8 cellular contexts compared by ENCODE assay signal in the genomic region with DNA sequence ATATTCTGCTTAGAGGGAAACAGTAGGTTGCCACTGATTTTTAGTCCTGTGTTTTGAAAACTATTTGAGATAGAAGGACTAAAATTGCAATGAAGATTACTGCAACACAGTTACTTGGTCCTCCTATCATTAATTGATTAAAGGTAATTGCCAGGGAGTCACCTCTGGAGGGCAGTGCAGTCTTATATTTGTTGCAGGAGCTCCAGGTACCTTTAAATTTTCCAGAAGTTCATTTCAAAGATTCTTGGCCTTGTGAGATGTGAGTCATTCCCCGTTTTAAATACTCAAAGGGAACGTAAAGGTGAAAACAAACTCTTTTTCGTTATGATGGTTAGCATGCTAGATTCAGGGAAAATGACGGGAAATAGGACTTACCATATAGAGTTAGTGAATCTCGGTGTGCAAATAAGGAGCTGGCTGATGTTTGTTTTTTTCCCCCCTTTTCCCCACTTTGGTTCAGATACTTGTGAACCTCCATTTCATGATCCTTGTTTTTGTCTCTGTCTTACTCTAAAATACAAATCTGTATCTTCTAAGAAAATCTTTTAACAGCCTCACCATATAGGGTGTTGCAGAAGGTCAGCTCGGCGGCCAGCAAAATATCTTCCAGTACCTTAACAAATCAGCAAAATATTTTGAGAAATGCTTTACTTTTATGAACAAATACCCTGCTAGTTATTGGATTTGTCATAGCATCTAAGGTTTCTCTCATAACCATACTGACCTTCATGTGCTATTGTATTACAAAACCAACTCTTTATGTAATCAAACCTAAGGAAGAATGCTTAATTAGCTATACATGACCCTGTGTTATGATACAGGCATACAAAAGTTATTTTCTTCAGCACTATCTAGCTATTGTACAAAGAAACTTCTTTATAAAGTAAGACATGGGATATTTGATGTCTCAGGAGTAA.
A peak's percentile ranks its signal among the peaks of the same experiment; 100 is the strongest.
DNase-seq lines count a peak whose midpoint lies in the region; ATAC-seq and TF ChIP-seq lines count a peak whose summit lies in the region.

No MANE protein-coding gene starts in this region.

- ATAC-seq in GM18511 (IDR thresholded peaks at IDR 0.05; ENCODE audit: unreplicated experiment) (peak; percentile 70), HG03135 (IDR thresholded peaks at IDR 0.05; ENCODE audit: unreplicated experiment) (peak; percentile 56)

- TF ChIP-seq POLR2A in spleen (IDR thresholded peaks at IDR 0.05), result no peak

- H3K36me3 ChIP-seq in spleen, result no peaks in the 10 kb centered on the region

- no peak overlapping the region for H3K4me3 ChIP-seq in spleen

- no peaks in the 10 kb centered on the region for H3K9me3 ChIP-seq in spleen

- H3K27me3 ChIP-seq in spleen (replicated peaks in 1 of 7), result no peaks in the 10 kb centered on the region

- TF ChIP-seq CTCF in spleen (IDR thresholded peaks at IDR 0.05 in 8 of 11, conservative IDR thresholded peaks at IDR 0.05 in 3 of 11), result peak; percentile 15 to 65 (median 50)

- intact Hi-C loops in spleen (cut with DNase I; ENCODE audit: low total_unique reads), result loop anchor here (10.0 kb wide), 1 partner anchor 312 kb away; no protein-coding TSS in a partner anchor

- WGBS in spleen, 5 donors, result 55 to 78% (median 67%) methylated on average over 7 of the region's 7 CpGs

- peaks cover 5 to 58% (median 20%) of the 10 kb centered on the region in 6 donors for H3K4me1 ChIP-seq in spleen

- DNase-seq in AML-193 (lab: John Stamatoyannopoulos, UW) (peak; percentile 15 to 52), NCI-H2227 treated with DMSO at 0.1 percent for 48 hours (lab: John Stamatoyannopoulos, UW) (peak; percentile 54), astrocyte of the hippocampus (ENCODE audit: low read depth, low spot score) (peak; percentile 87), hippocampal formation (lab: John Stamatoyannopoulos, UW) (peak; percentile 26 to 77), spleen (no peak), HuH-7.5 (ENCODE audit: low spot score) (no peak)

- H3K27ac ChIP-seq in spleen, result no peak overlapping the region

Comparison
In these comparisons a context has a peak if more than half of its experiments do, and no peak if none do; other contexts are left out.
1. DNase-seq: peak in AML-193 (2 of 2), NCI-H2227 treated with DMSO at 0.1 percent for 48 hours (single experiment), astrocyte of the hippocampus (single experiment) and hippocampal formation (2 of 2); none in spleen (single experiment) and HuH-7.5 (single experiment).